ENCODE assay signal across 9 cellular contexts in the genomic region with DNA sequence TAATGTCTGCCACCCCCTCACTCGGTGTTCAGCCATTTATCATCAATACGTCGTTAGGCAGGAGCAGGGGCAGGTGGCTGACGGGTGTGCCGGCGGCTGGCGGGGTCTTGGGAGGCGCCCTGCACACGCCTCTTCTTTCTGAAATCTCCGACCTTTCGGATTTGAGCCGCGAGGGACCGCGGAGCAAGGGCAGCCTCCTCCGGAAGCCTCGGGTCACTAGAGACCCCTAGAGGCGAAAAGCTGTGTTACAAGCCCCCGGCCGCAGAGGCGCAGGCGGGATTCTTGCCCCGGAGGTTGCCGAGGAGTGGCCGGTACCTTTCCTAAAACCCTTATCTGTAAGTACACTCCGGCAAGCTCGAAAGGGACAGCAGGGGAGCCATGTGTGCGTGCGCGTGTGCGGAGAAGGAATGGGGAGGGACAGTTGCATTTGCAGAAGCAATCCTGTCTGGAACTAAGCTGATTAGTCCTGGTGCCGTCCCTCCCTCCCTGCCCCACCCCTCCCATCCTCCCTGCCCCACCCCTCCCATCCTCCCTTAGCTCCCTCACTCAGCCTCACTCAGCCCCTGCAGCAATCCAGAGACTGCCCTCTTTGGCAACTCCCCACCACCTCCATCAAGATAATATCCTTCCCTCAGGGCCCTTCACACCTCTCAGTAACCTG. TPM values are rescaled to one million over a fixed set of nuclear protein-coding genes. Genes with fewer than 3 reads are reported as not detected.
DNase-seq lines count a peak whose midpoint lies in the region; ATAC-seq, FAIRE-seq and TF ChIP-seq lines count a peak whose summit lies in the region.
"Had no signal": no experiment of that assay in that cellular context is flagged by ENCODE, and none has a peak within 500 bp of the region (broad histone marks: within the 10 kb centered on the region; RNA-seq: fewer than 3 reads in every experiment).

No MANE protein-coding gene starts in this region.

- DNase-seq in AG04449 (ENCODE audit: low read depth, low spot score), result no peak
- peak; percentile 53 for DNase-seq in GM12892 (ENCODE audit: insufficient read length)
- DNase-seq in NAMALWA (ENCODE audit: low spot score), result peak; percentile 61
- peak; percentile 28 to 41 for DNase-seq in lung microvascular endothelial cell (ENCODE audit: low read depth in 2 of 2)

- H3K4me3 Mint-ChIP-seq in dendritic cell treated with granulocyte-macrophage colony-stimulating factor and Interleukin-4, amounts not matched to agents 40 ng/mL and 50 ng/mL, for 4 days, result peak overlapping the region; percentile 35
- peak overlapping the region; percentile 17 for H3K4me3 Mint-ChIP-seq in stimulated activated naive CD8-positive, alpha-beta T cell treated with anti-CD3 and anti-CD28 coated beads, Interleukin-15, Interleukin-2, amounts not matched to agents 100 ng/mL and 50 ng/mL, for 24 hours

- ATAC-seq in HG02678 (IDR thresholded peaks at IDR 0.05; ENCODE audit: unreplicated experiment), result peak; percentile 95

- no peaks in the 10 kb centered on the region for H3K36me3 ChIP-seq in SU-DHL-6 (ENCODE audit: low read length)

- no peak overlapping the region for H3K9ac ChIP-seq in SU-DHL-6 (ENCODE audit: low read length)

- H3K4me3 ChIP-seq in AG04449 (ENCODE audit: low read depth, low read length) (peak overlapping the region; percentile 36), SU-DHL-6 (ENCODE audit: insufficient read depth, low read length, poor library complexity, severe bottlenecking) (no peak overlapping the region)

- H3K9me3 Mint-ChIP-seq in dendritic cell treated with granulocyte-macrophage colony-stimulating factor and Interleukin-4, amounts not matched to agents 40 ng/mL and 50 ng/mL, for 4 days, result no peaks in the 10 kb centered on the region
- no peaks in the 10 kb centered on the region for H3K9me3 Mint-ChIP-seq in stimulated activated naive CD8-positive, alpha-beta T cell treated with anti-CD3 and anti-CD28 coated beads, Interleukin-15, Interleukin-2, amounts not matched to agents 100 ng/mL and 50 ng/mL, for 24 hours

- no peak for FAIRE-seq in GM12892 (lab: Jason Lieb, UNC)

- H3K9me2 ChIP-seq in SU-DHL-6 (replicated peaks; ENCODE audit: insufficient read depth, low read length), result no peaks in the 10 kb centered on the region

- intact Hi-C loops in dendritic cell treated with granulocyte-macrophage colony-stimulating factor and Interleukin-4, amounts not matched to agents 40 ng/mL and 50 ng/mL, for 4 days (cut with micrococcal nuclease), result no loop called here

- no peaks in the 10 kb centered on the region for H3K36me3 Mint-ChIP-seq in dendritic cell treated with granulocyte-macrophage colony-stimulating factor and Interleukin-4, amounts not matched to agents 40 ng/mL and 50 ng/mL, for 4 days (ENCODE audit: low read depth)
- no peaks in the 10 kb centered on the region for H3K36me3 Mint-ChIP-seq in stimulated activated naive CD8-positive, alpha-beta T cell treated with anti-CD3 and anti-CD28 coated beads, Interleukin-15, Interleukin-2, amounts not matched to agents 100 ng/mL and 50 ng/mL, for 24 hours (ENCODE audit: low read depth)
- H3K36me3 Mint-ChIP-seq: IgD-negative memory B cell had no signal

- TF ChIP-seq CTCF in AG04449 (IDR thresholded peaks at IDR 0.05; ENCODE audit: insufficient read depth, low read length, missing control alignments) (peak; percentile 87), SU-DHL-6 (IDR thresholded peaks at IDR 0.05; ENCODE audit: insufficient read depth, low read length, poor library complexity, severe bottlenecking) (peak; percentile 40)

- peaks cover 27% of the 10 kb centered on the region for H3K27me3 Mint-ChIP-seq in dendritic cell treated with granulocyte-macrophage colony-stimulating factor and Interleukin-4, amounts not matched to agents 40 ng/mL and 50 ng/mL, for 4 days
- peaks cover 43% of the 10 kb centered on the region for H3K27me3 Mint-ChIP-seq in stimulated activated naive CD8-positive, alpha-beta T cell treated with anti-CD3 and anti-CD28 coated beads, Interleukin-15, Interleukin-2, amounts not matched to agents 100 ng/mL and 50 ng/mL, for 24 hours

- CTCF ChIA-PET in AG04449 (lab: Yijun Ruan, JAX), result interaction anchor here (0.6 to 3.0 kb wide), 25 partner anchors 8 to 797 kb away, joined by 3 to 24 read pairs (median 3); a partner anchor contains a TSS

- no peak overlapping the region for H3K27ac Mint-ChIP-seq in dendritic cell treated with granulocyte-macrophage colony-stimulating factor and Interleukin-4, amounts not matched to agents 40 ng/mL and 50 ng/mL, for 4 days
- H3K27ac Mint-ChIP-seq in stimulated activated naive CD8-positive, alpha-beta T cell treated with anti-CD3 and anti-CD28 coated beads, Interleukin-15, Interleukin-2, amounts not matched to agents 100 ng/mL and 50 ng/mL, for 24 hours, result no peak overlapping the region

- TF ChIP-seq POLR2A in GM12892 (IDR thresholded peaks at IDR 0.05; ENCODE audit: low read depth, low read length), result no peak

- H3K27ac ChIP-seq in SU-DHL-6 (ENCODE audit: low read depth, low read length), result no peak overlapping the region

- H3K27me3 ChIP-seq in SU-DHL-6 (ENCODE audit: low read length), result no peaks in the 10 kb centered on the region

- H3K9me3 ChIP-seq in SU-DHL-6 (ENCODE audit: insufficient read depth, low read length), result no peaks in the 10 kb centered on the region

- no peak overlapping the region for H3K4me2 ChIP-seq in SU-DHL-6 (ENCODE audit: low read depth, low read length, poor library complexity, severe bottlenecking)

- H2AFZ ChIP-seq in SU-DHL-6 (ENCODE audit: low read depth, low read length, severe bottlenecking), result no peak overlapping the region

- H3F3A ChIP-seq in SU-DHL-6 (ENCODE audit: insufficient read depth), result no peaks in the 10 kb centered on the region

- no peaks in the 10 kb centered on the region for H4K20me1 ChIP-seq in SU-DHL-6 (ENCODE audit: low read depth, low read length)

- H3K79me2 ChIP-seq in SU-DHL-6 (ENCODE audit: insufficient read depth, low read length), result no peaks in the 10 kb centered on the region

- peaks cover 12% of the 10 kb centered on the region for H3K4me1 Mint-ChIP-seq in dendritic cell treated with granulocyte-macrophage colony-stimulating factor and Interleukin-4, amounts not matched to agents 40 ng/mL and 50 ng/mL, for 4 days (ENCODE audit: low read depth)
- no peaks in the 10 kb centered on the region for H3K4me1 Mint-ChIP-seq in stimulated activated naive CD8-positive, alpha-beta T cell treated with anti-CD3 and anti-CD28 coated beads, Interleukin-15, Interleukin-2, amounts not matched to agents 100 ng/mL and 50 ng/mL, for 24 hours (ENCODE audit: low read depth)

- POLR2A ChIA-PET in AG04449 (lab: Yijun Ruan, JAX), result interaction anchor here (1.2 kb wide), 1 partner anchor 28 kb away, joined by 3 read pairs; no protein-coding TSS in a partner anchor

RNA-seq across cellular contexts. Expression of a gene that starts 11.0 kb away (rescaled TPM):
- polyA plus RNA-seq in GM12892 (2012; ENCODE audit: missing spikeins), result 0.06 TPM
- total RNA-seq in lung microvascular endothelial cell, result not detected in 2 replicates
- polyA plus RNA-seq: IgD-negative memory B cell had no signal

RNA-seq across cellular contexts. Expression of a gene that starts 17.2 kb away (rescaled TPM):
- polyA plus RNA-seq in GM12892 (2012; ENCODE audit: missing spikeins), result not detected
- not detected in 2 replicates for total RNA-seq in lung microvascular endothelial cell
- polyA plus RNA-seq: IgD-negative memory B cell had no signal
